25 cellular contexts compared by ENCODE assay signal in genomic region chr2:71897145-71897495, GRCh38.
A peak's percentile ranks its signal among the peaks of the same experiment; 100 is the strongest.
DNase-seq lines count a peak whose midpoint lies in the region; ATAC-seq, FAIRE-seq and TF ChIP-seq lines count a peak whose summit lies in the region.
"Had no signal": no experiment of that assay in that cellular context is flagged by ENCODE, and none has a peak within 500 bp of the region (broad histone marks: within the 10 kb centered on the region; RNA-seq: fewer than 3 reads in every experiment).

No MANE protein-coding gene starts in this region.

- no peak overlapping the region for H2AFZ ChIP-seq in H1 (ENCODE audit: low read length)

- POLR2A ChIA-PET in HEK293T (lab: Yijun Ruan, JAX) (no interaction called here), H1 (lab: Charles Lee; ENCODE audit: partially characterized antibody) (no interaction called here)
- POLR2A ChIA-PET in activated CD4-positive, alpha-beta memory T cell treated with anti-CD3 and anti-CD28 coated beads, Interleukin-2, amount 10 ng/mL, durations not matched to agents 7 days and 5 days (lab: Charles Lee) = no interaction called here

- H2BK12ac ChIP-seq in H1 (ENCODE audit: low read depth, low read length) = 0 out of 2 replicates have a peak overlapping the region, but pooled peaks have one; percentile 27

- no peak overlapping the region for H3K14ac ChIP-seq in H1 (ENCODE audit: insufficient read length)

- H3K79me1 ChIP-seq in H1 (ENCODE audit: low read depth, low read length) = no peaks in the 10 kb centered on the region

- H3K36me3 ChIP-seq in H1 (ENCODE audit: control insufficient read depth in 2 of 4, insufficient read depth in 4 of 4, low read length in 3 of 4) = no peaks in the 10 kb centered on the region
- H3K36me3 ChIP-seq: HAP-1 had no signal

- no peak overlapping the region for H4K8ac ChIP-seq in H1 (ENCODE audit: extremely low read depth, insufficient read depth, low read length)

- H3K56ac ChIP-seq in H1 (replicated peaks; ENCODE audit: insufficient read length, low read depth, low read length) = no peak overlapping the region

- no peaks in the 10 kb centered on the region; a peak in 1 of 7 replicates for H3K4me1 ChIP-seq in H1 (replicated peaks in 1 of 4; ENCODE audit: control insufficient read depth in 3 of 4, insufficient read depth in 4 of 4, low read length in 3 of 4)
- no peaks in the 10 kb centered on the region for H3K4me1 ChIP-seq in right cardiac atrium (ENCODE audit: control insufficient read depth, insufficient read depth, low read length)
- H3K4me1 ChIP-seq: body of pancreas, HAP-1 had no signal

- CTCF ChIA-PET in HEK293T (lab: Yijun Ruan, JAX) (no interaction called here), H1 (lab: Charles Lee; ENCODE audit: partially characterized antibody) (interaction anchor here (0.9 to 3.3 kb wide), 6 partner anchors 12 to 98 kb away, joined by 3 to 17 read pairs (median 5); no protein-coding TSS in a partner anchor)
- CTCF ChIA-PET in activated CD4-positive, alpha-beta memory T cell treated with anti-CD3 and anti-CD28 coated beads, Interleukin-2, amount 10 ng/mL, durations not matched to agents 7 days and 5 days (lab: Charles Lee) = interaction anchor here (1.4 kb wide), 1 partner anchor 24 kb away, joined by 3 read pairs; no protein-coding TSS in a partner anchor

- H3K27ac ChIP-seq in H1 (ENCODE audit: low read depth, low read length) = no peak overlapping the region
- H3K27ac ChIP-seq in right cardiac atrium (ENCODE audit: low read length) = no peak overlapping the region
- H3K27ac ChIP-seq: body of pancreas, KMS-11 had no signal

- H3K36me3 Mint-ChIP-seq in activated CD4-positive, alpha-beta memory T cell treated with anti-CD3 and anti-CD28 coated beads, Interleukin-2, amount 10 ng/mL, durations not matched to agents 7 days and 5 days (ENCODE audit: low read depth) = no peaks in the 10 kb centered on the region
- H3K36me3 Mint-ChIP-seq: CD4-positive, CD25-positive, alpha-beta regulatory T cell had no signal

- no peak for TF ChIP-seq POLR2A in H1 (IDR thresholded peaks at IDR 0.05; ENCODE audit: control extremely low read depth in 1 of 2, low read depth in 2 of 2, low read length in 2 of 2)

- H2AK5ac ChIP-seq in H1 (ENCODE audit: low read depth, low read length) = no peak overlapping the region

- no peaks in the 10 kb centered on the region for H3K9me3 Mint-ChIP-seq in activated CD4-positive, alpha-beta memory T cell treated with anti-CD3 and anti-CD28 coated beads, Interleukin-2, amount 10 ng/mL, durations not matched to agents 7 days and 5 days
- H3K9me3 Mint-ChIP-seq: activated T-cell treated with anti-CD3 and anti-CD28 coated beads, Interleukin-2, amount 50 U/mL, for 4 hours; effector memory CD8-positive, alpha-beta T cell had no signal

- H3K4me1 Mint-ChIP-seq in activated CD4-positive, alpha-beta memory T cell treated with anti-CD3 and anti-CD28 coated beads, Interleukin-2, amount 10 ng/mL, durations not matched to agents 7 days and 5 days = no peaks in the 10 kb centered on the region
- H3K4me1 Mint-ChIP-seq: CD4-positive, CD25-positive, alpha-beta regulatory T cell; T-helper 17 cell had no signal

- 93% methylated on average over 6 of the region's 6 CpGs; no CpG with 5 or more reads in 1 of the 2 experiments for WGBS in H1 (ENCODE audit: extremely low coverage in 1 of 2, insufficient coverage in 1 of 2, insufficient read length in 1 of 2, insufficient replicate concordance in 2 of 2, low coverage in 1 of 2, low lambda C conversion rate in 2 of 2, missing lambda C conversion rate in 1 of 2), 2 experiments
- WGBS in right cardiac atrium = 63% methylated on average over 6 of the region's 6 CpGs

- TF ChIP-seq EP300 in H1 (IDR thresholded peaks at IDR 0.05; ENCODE audit: borderline replicate concordance in 1 of 2, low read depth in 2 of 2, low read length in 2 of 2) = no peak

- no peak overlapping the region for H4K91ac ChIP-seq in H1 (replicated peaks; ENCODE audit: insufficient read length, low read length)

- no peak for TF ChIP-seq CTCF in H1 (IDR thresholded peaks at IDR 0.05; ENCODE audit: control extremely low read depth in 1 of 3, insufficient read depth in 1 of 3, low read depth in 1 of 3, low read length in 3 of 3)

- H3K4me3 Mint-ChIP-seq in activated CD4-positive, alpha-beta memory T cell treated with anti-CD3 and anti-CD28 coated beads, Interleukin-2, amount 10 ng/mL, durations not matched to agents 7 days and 5 days = no peak overlapping the region
- H3K4me3 Mint-ChIP-seq: activated T-cell treated with anti-CD3 and anti-CD28 coated beads, Interleukin-2, amount 50 U/mL, for 4 hours; CD4-positive, CD25-positive, alpha-beta regulatory T cell; effector memory CD8-positive, alpha-beta T cell; T-helper 17 cell had no signal

- H3K23me2 ChIP-seq in H1 (ENCODE audit: low read depth, low read length) = no peaks in the 10 kb centered on the region

- no peak overlapping the region for H3K23ac ChIP-seq in H1 (ENCODE audit: insufficient read length)

- no peak overlapping the region for H2BK15ac ChIP-seq in H1 (ENCODE audit: low read length)

- peaks cover 2% of the 10 kb centered on the region for H3K27me3 Mint-ChIP-seq in activated CD4-positive, alpha-beta memory T cell treated with anti-CD3 and anti-CD28 coated beads, Interleukin-2, amount 10 ng/mL, durations not matched to agents 7 days and 5 days

- no peak overlapping the region for H3K4me2 ChIP-seq in H1 (ENCODE audit: insufficient read depth in 1 of 2, low read depth in 2 of 2, low read length in 2 of 2)
- H3K4me2 ChIP-seq: KMS-11, SK-N-SH had no signal

- H3K9ac ChIP-seq in H1 (replicated peaks in 1 of 4; ENCODE audit: extremely low read depth in 1 of 4, low read depth in 3 of 4, low read length in 3 of 4) = no peak overlapping the region
- H3K9ac ChIP-seq: KMS-11, SK-N-SH had no signal

- no peak overlapping the region for H3K27ac Mint-ChIP-seq in activated CD4-positive, alpha-beta memory T cell treated with anti-CD3 and anti-CD28 coated beads, Interleukin-2, amount 10 ng/mL, durations not matched to agents 7 days and 5 days
- H3K27ac Mint-ChIP-seq: CD4-positive, CD25-positive, alpha-beta regulatory T cell; progenitor cell of endocrine pancreas; T-helper 17 cell had no signal

- no peak overlapping the region for H4K5ac ChIP-seq in H1 (ENCODE audit: insufficient read length, low read depth, low read length)

- intact Hi-C loops in right cardiac atrium (cut with DNase I) = no loop called here

- no peak overlapping the region for H3K18ac ChIP-seq in H1 (ENCODE audit: extremely low read depth, low read length)

- no peak for TF ChIP-seq RAD21 in H1 (IDR thresholded peaks at IDR 0.05 in 1 of 2, conservative IDR thresholded peaks at IDR 0.05 in 1 of 2; ENCODE audit: low read depth in 2 of 2, low read length in 2 of 2)

- no peaks in the 10 kb centered on the region for H3K79me2 ChIP-seq in H1 (ENCODE audit: control insufficient read depth in 1 of 2, insufficient read depth in 2 of 2, low read length in 2 of 2)

- H2BK20ac ChIP-seq in H1 (ENCODE audit: low read length) = no peak overlapping the region

- H3K4me3 ChIP-seq in H1 (ENCODE audit: extremely low read depth in 1 of 4, insufficient read depth in 2 of 4, low read depth in 3 of 4, low read length in 4 of 4) (no peak overlapping the region), right cardiac atrium (ENCODE audit: low read length) (no peak overlapping the region)
- H3K4me3 ChIP-seq: body of pancreas, HAP-1 had no signal

- H2BK120ac ChIP-seq in H1 (replicated peaks; ENCODE audit: low read depth, low read length) = no peak overlapping the region

- no peak for FAIRE-seq in H1 (lab: Jason Lieb, UNC)
- FAIRE-seq: GM12891 had no signal

- H3K4ac ChIP-seq in H1 (replicated peaks; ENCODE audit: insufficient read length, low read depth, low read length) = no peak overlapping the region

- ATAC-seq in right cardiac atrium = peak; percentile 60 to 78
- ATAC-seq: activated T-cell treated with anti-CD3 and anti-CD28 coated beads, Interleukin-2, amount 50 U/mL, for 4 hours; body of pancreas; effector memory CD8-positive, alpha-beta T cell; T-helper 17 cell had no signal

- H3K9me3 ChIP-seq in H1 (ENCODE audit: insufficient read depth in 2 of 2, low read depth in 1 of 2, low read length in 1 of 2) (no peaks in the 10 kb centered on the region), right cardiac atrium (ENCODE audit: control insufficient read depth, low read length) (no peaks in the 10 kb centered on the region)
- H3K9me3 ChIP-seq: body of pancreas, HAP-1, SK-N-SH had no signal

- DNase-seq in HEK293T (ENCODE audit: extremely low spot score) (peak; percentile 4), H1 (ENCODE audit: low read depth in 1 of 2, low spot score in 2 of 2) (no peak), right cardiac atrium (peak in 2 of 3 donors; percentile 70 to 75), NCI-H2227 (lab: John Stamatoyannopoulos, UW; ENCODE audit: unreplicated experiment) (no peak), COLO668 (lab: John Stamatoyannopoulos, UW; ENCODE audit: unreplicated experiment) (no peak)
- peak; percentile 8 for DNase-seq in stimulated activated CD8-positive, alpha-beta memory T cell treated with anti-CD3 and anti-CD28 coated beads, Interleukin-4, amount 100 ng/mL, for 48 hours
- no peak for DNase-seq in activated naive CD4-positive, alpha-beta T cell treated with anti-CD3 and anti-CD28 coated beads, Interleukin-2, amount 50 U/mL, for 16 hours
- no peak for DNase-seq in activated CD4-positive, alpha-beta memory T cell treated with anti-CD3 and anti-CD28 coated beads, Interleukin-2, amount 10 ng/mL, durations not matched to agents 7 days and 5 days
- DNase-seq: activated gamma-delta T cell treated with Interleukin-2 at 50 U/mL for 16 hours; activated T-cell treated with anti-CD3 and anti-CD28 coated beads, Interleukin-2, amount 50 U/mL, for 4 hours; body of pancreas; CD4-positive, CD25-positive, alpha-beta regulatory T cell; effector memory CD8-positive, alpha-beta T cell; EL; foreskin fibroblast; mesendoderm; NCI-H1417 treated with DMSO at 0.1 percent for 48 hours; RPMI8226; SK-N-SH; stimulated activated naive CD4-positive, alpha-beta T cell treated with Interleukin-2 at 50 U/mL for 16 hours; T-helper 17 cell had no signal

- H3K27me3 ChIP-seq in H1 (replicated peaks in 1 of 4; ENCODE audit: control insufficient read depth in 3 of 4, extremely low read depth in 1 of 4, insufficient read depth in 3 of 4, low read length in 3 of 4) (no peaks in the 10 kb centered on the region; a peak in 1 of 7 replicates), right cardiac atrium (ENCODE audit: control insufficient read depth, insufficient read depth) (no peaks in the 10 kb centered on the region)
- H3K27me3 ChIP-seq: body of pancreas had no signal

- no peak overlapping the region for H2BK5ac ChIP-seq in H1 (ENCODE audit: low read depth, low read length)

- no peaks in the 10 kb centered on the region for H4K20me1 ChIP-seq in H1 (replicated peaks in 1 of 2; ENCODE audit: control insufficient read depth in 1 of 2, insufficient read depth in 2 of 2, low read length in 2 of 2)

TF ChIP-seq in HEK293T, 16 proteins besides CTCF, POLR2A, EP300 and RAD21 (continues in another document):
- TF ChIP-seq BHLHE40 (IDR thresholded peaks at IDR 0.05; ENCODE audit: borderline replicate concordance) = no peak
- no peak for TF ChIP-seq ZNF384 (IDR thresholded peaks at IDR 0.05)
- TF ChIP-seq FOXK2 (IDR thresholded peaks at IDR 0.05) = no peak

TF ChIP-seq in H1, 55 proteins besides CTCF, POLR2A, EP300 and RAD21 (continues in another document):
- TF ChIP-seq RXRA (IDR thresholded peaks at IDR 0.05; ENCODE audit: insufficient read depth, low read depth, low read length) (no peak), PHF8 (conservative IDR thresholded peaks at IDR 0.05; ENCODE audit: low read depth, low read length) (no peak)

Comparison
In these comparisons a context has a peak if more than half of its experiments do, and no peak if none do; other contexts are left out.
1. DNase-seq: peak in HEK293T (single experiment), right cardiac atrium (2 of 3) and stimulated activated CD8-positive, alpha-beta memory T cell treated with anti-CD3 and anti-CD28 coated beads, Interleukin-4, amount 100 ng/mL, for 48 hours (single experiment); none in H1 (0 of 2), NCI-H2227 (single experiment), COLO668 (single experiment), activated naive CD4-positive, alpha-beta T cell treated with anti-CD3 and anti-CD28 coated beads, Interleukin-2, amount 50 U/mL, for 16 hours (single experiment) and activated CD4-positive, alpha-beta memory T cell treated with anti-CD3 and anti-CD28 coated beads, Interleukin-2, amount 10 ng/mL, durations not matched to agents 7 days and 5 days (single experiment).